10 cellular contexts compared by ENCODE assay signal in the genomic region with DNA sequence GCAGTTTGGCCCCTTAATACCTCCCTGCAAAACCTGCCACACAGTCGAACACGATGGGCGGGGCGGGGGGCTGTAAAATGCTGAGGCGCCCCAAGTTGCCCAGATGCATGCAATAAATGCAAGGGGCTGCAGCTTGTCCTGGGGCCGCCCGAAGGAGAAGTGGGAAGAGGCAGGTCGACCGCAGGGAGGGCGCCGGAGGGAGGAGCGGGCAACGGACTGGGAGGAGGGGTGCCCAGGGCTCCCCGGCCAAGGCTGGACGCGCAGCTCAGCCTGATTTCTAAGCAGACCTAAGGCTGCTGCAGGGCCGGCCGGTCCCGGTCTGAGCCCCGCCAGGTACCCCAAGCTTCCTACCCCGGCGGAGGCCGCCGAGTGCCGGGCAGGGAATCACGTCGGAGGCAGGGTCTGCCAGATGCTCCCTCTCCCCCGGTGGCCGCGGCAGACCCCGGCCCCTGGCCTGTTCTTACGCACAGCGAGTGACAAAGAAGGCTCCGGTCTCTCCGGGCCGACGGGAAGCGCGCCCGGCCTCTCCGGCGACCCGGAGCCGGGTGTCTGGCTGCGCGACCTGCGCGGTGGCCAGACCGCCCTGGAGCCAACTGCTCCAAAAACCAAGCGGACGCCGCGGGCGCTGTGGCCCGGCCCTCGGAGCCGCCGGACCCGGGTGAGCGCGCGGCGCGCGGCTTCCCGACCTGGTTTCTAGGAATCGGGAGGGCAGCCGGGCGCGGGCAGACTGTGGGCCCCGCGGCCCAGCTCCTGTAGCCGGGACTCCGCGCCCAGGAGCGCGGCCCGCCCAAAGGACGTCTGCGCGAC. TPM values are rescaled to one million over a fixed set of nuclear protein-coding genes. Genes with fewer than 3 reads are reported as not detected.
DNase-seq lines count a peak whose midpoint lies in the region; ATAC-seq and TF ChIP-seq lines count a peak whose summit lies in the region.
"Had no signal": no experiment of that assay in that cellular context is flagged by ENCODE, and none has a peak within 500 bp of the region (broad histone marks: within the 10 kb centered on the region; RNA-seq: fewer than 3 reads in every experiment).

No MANE protein-coding gene starts in this region.

- POLR2A ChIA-PET in naive thymus-derived CD8-positive, alpha-beta T cell (lab: Charles Lee) = no interaction called here

- ATAC-seq in naive thymus-derived CD8-positive, alpha-beta T cell = no peak
- ATAC-seq in HG02642 (IDR thresholded peaks at IDR 0.05; ENCODE audit: poor library complexity, unreplicated experiment) = no peak

- DNase-seq in HAP-1 (ENCODE audit: low spot score in 2 of 2) = peak in 1 of 2 experiments; percentile 41
- peak; percentile 76 for DNase-seq in coronary artery (ENCODE audit: low spot score)
- no peak for DNase-seq in naive thymus-derived CD8-positive, alpha-beta T cell
- no peak for DNase-seq in NCI-H1694 treated with DMSO at 0.1 percent for 48 hours (lab: John Stamatoyannopoulos, UW)
- no peak for DNase-seq in NCI-H1092 treated with DMSO at 0.1 percent for 48 hours (lab: John Stamatoyannopoulos, UW)
- DNase-seq in NCI-H2196 (lab: John Stamatoyannopoulos, UW; ENCODE audit: unreplicated experiment) = no peak
- DNase-seq: T-helper 9 cell had no signal

- in situ Hi-C loops in HAP-1 (cut with MboI; ENCODE audit: low sequenced_read_pairs) = loop anchor here (5.0 to 25.0 kb wide), 5 partner anchors 118 to 1828 kb away; a partner anchor contains a TSS

- H3K27me3 ChIP-seq in ACC112 (ENCODE audit: insufficient read depth, low read length) (peaks cover 48% of the 10 kb centered on the region), HAP-1 (ENCODE audit: low read depth) (peaks cover under 1% of the 10 kb centered on the region)

- peaks cover 0 to 8% (median 6%) of the 10 kb centered on the region in 3 donors for H3K36me3 Mint-ChIP-seq in naive thymus-derived CD8-positive, alpha-beta T cell

- TF ChIP-seq CTCF in coronary artery (IDR thresholded peaks at IDR 0.05) = no peak

- H3K4me3 ChIP-seq in ACC112 (ENCODE audit: low read depth, low read length) (peak overlapping the region; percentile 77), HAP-1 (peak overlapping the region; percentile 39), coronary artery (peak overlapping the region; percentile 88)

- peaks cover 43 to 70% (median 52%) of the 10 kb centered on the region in 5 donors for H3K27me3 Mint-ChIP-seq in naive thymus-derived CD8-positive, alpha-beta T cell

- H3K36me3 ChIP-seq in ACC112 (ENCODE audit: insufficient read depth, low read length) = no peaks in the 10 kb centered on the region
- peaks cover 2% of the 10 kb centered on the region; the same call in 1 of the 2 replicates for H3K36me3 ChIP-seq in HAP-1 (replicated peaks)
- H3K36me3 ChIP-seq: pancreas had no signal

- H3K9me3 ChIP-seq in HAP-1 = peaks cover 4% of the 10 kb centered on the region
- H3K9me3 ChIP-seq: pancreas had no signal

- peak overlapping the region in 3 of 10 donors; percentile 37 to 78 (median 56) for H3K27ac Mint-ChIP-seq in naive thymus-derived CD8-positive, alpha-beta T cell

- H3K27ac ChIP-seq in ACC112 (ENCODE audit: low read depth, low read length) (no peak overlapping the region), coronary artery (peak overlapping the region in 1 of 2 donors; percentile 88)

- peak overlapping the region; percentile 57 to 72 (median 64) for H3K4me3 Mint-ChIP-seq in naive thymus-derived CD8-positive, alpha-beta T cell

- H3K79me2 ChIP-seq in ACC112 (ENCODE audit: control insufficient read depth, insufficient read depth, low read length, unreplicated experiment) = peaks cover 31% of the 10 kb centered on the region

- peaks cover 0 to 21% (median 0%) of the 10 kb centered on the region in 9 donors for H3K9me3 Mint-ChIP-seq in naive thymus-derived CD8-positive, alpha-beta T cell

- H2AFZ ChIP-seq in ACC112 (ENCODE audit: low read length, unreplicated experiment) = peak overlapping the region; percentile 66

- H3K4me1 ChIP-seq in ACC112 (ENCODE audit: control insufficient read depth, insufficient read depth, low read length, unreplicated experiment) (no peaks in the 10 kb centered on the region), HAP-1 (peaks cover 21% of the 10 kb centered on the region)
- H3K4me1 ChIP-seq: pancreas had no signal

- peaks cover 9 to 32% (median 26%) of the 10 kb centered on the region in 4 donors for H3K4me1 Mint-ChIP-seq in naive thymus-derived CD8-positive, alpha-beta T cell

RNA-seq across cellular contexts. Expression of a gene that starts 0.7 kb away (rescaled TPM):
- total RNA-seq in naive thymus-derived CD8-positive, alpha-beta T cell = not detected
- not detected for polyA plus RNA-seq in naive thymus-derived CD8-positive, alpha-beta T cell
